In the genomic region with DNA sequence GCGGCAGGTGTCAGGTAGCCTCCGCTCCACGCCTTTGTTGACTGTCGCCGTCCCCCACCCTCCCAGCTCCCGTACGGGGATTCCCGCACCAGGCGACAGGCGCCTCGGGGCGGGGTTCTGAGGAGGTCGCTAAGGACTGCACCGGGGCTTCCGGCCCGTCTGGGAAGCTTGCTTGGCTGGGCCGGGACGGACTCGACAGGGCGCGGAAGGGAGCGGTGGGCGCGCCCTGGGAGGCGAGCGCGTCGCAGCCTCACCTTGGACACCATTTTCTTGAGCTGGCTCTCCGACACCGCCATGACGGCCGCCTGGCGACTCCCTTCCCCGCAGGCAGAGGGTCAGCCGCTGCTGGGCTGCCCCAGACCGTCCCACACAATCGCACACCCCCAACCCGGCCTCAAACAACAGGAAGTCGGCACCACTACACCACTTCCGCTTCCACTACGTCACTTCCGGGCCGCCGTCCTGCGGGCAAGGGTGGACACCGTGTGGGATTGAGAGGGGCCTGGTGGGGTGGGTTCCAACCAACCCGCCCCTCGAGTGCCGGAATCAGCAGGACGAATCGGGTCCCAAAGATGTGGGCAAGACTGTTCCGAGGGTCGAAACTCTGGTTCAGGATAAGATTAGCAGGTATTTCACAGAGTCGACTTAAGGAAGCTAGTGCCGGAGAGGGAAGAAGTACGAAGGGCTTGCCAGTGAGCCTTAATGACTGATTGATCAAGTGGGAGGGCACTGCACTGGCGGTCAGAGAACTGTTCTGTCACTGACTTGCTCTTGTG, we compare ENCODE assay signal across 1 cellular context.
TF ChIP-seq lines count a peak whose summit lies in the region.

A gene with protein sequence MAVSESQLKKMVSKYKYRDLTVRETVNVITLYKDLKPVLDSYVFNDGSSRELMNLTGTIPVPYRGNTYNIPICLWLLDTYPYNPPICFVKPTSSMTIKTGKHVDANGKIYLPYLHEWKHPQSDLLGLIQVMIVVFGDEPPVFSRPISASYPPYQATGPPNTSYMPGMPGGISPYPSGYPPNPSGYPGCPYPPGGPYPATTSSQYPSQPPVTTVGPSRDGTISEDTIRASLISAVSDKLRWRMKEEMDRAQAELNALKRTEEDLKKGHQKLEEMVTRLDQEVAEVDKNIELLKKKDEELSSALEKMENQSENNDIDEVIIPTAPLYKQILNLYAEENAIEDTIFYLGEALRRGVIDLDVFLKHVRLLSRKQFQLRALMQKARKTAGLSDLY (minus strand): TSS at position 422 of the 776 bp plus-strand sequence. CDS start 126 bp downstream, at position 296.

TF ChIP-seq in HepG2, 621 proteins besides CTCF, POLR2A, EP300 and RAD21 (continued from another document and continues in another):
- no peak for TF ChIP-seq ZFP41 (CRISPR knock-in tag; IDR thresholded peaks at IDR 0.05; ENCODE audit: borderline replicate concordance)
- peak; percentile 62; the same call in 1 of the 2 replicates for TF ChIP-seq ZNF546 (CRISPR knock-in tag; conservative IDR thresholded peaks at IDR 0.05)
- TF ChIP-seq, protein P1, sequence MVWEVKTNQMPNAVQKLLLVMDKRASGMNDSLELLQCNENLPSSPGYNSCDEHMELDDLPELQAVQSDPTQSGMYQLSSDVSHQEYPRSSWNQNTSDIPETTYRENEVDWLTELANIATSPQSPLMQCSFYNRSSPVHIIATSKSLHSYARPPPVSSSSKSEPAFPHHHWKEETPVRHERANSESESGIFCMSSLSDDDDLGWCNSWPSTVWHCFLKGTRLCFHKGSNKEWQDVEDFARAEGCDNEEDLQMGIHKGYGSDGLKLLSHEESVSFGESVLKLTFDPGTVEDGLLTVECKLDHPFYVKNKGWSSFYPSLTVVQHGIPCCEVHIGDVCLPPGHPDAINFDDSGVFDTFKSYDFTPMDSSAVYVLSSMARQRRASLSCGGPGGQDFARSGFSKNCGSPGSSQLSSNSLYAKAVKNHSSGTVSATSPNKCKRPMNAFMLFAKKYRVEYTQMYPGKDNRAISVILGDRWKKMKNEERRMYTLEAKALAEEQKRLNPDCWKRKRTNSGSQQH (CRISPR knock-in tag; IDR thresholded peaks at IDR 0.05; ENCODE audit: low read depth), result peak; percentile 63
- peak; percentile 71; the same call in 1 of the 2 replicates for TF ChIP-seq HOXA9 (CRISPR knock-in tag; IDR thresholded peaks at IDR 0.05; ENCODE audit: borderline replicate concordance)
- no peak for TF ChIP-seq GRHL1 (CRISPR knock-in tag; conservative IDR thresholded peaks at IDR 0.05)
- no peak for TF ChIP-seq CHD2 (IDR thresholded peaks at IDR 0.05; ENCODE audit: low read depth, low read length)
- peak; percentile 69; the same call in 1 of the 2 replicates for TF ChIP-seq AKAP8 (CRISPR knock-in tag; IDR thresholded peaks at IDR 0.05)
- TF ChIP-seq RCOR2 (CRISPR knock-in tag; IDR thresholded peaks at IDR 0.05), result no peak; the same call in 1 of the 2 replicates
- TF ChIP-seq ZKSCAN5 (CRISPR knock-in tag; IDR thresholded peaks at IDR 0.05), result no peak; the same call in 1 of the 2 replicates
- TF ChIP-seq ZNF678 (CRISPR knock-in tag; IDR thresholded peaks at IDR 0.05), result peak; percentile 74
- TF ChIP-seq MED13 (CRISPR knock-in tag; IDR thresholded peaks at IDR 0.05), result peak; percentile 71
- TF ChIP-seq, protein P2, sequence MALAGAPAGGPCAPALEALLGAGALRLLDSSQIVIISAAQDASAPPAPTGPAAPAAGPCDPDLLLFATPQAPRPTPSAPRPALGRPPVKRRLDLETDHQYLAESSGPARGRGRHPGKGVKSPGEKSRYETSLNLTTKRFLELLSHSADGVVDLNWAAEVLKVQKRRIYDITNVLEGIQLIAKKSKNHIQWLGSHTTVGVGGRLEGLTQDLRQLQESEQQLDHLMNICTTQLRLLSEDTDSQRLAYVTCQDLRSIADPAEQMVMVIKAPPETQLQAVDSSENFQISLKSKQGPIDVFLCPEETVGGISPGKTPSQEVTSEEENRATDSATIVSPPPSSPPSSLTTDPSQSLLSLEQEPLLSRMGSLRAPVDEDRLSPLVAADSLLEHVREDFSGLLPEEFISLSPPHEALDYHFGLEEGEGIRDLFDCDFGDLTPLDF (CRISPR knock-in tag; IDR thresholded peaks at IDR 0.05), result 0 out of 2 replicates have a peak, but pooled peaks have one; percentile 57
- TF ChIP-seq CREB3 (CRISPR knock-in tag; IDR thresholded peaks at IDR 0.05), result 0 out of 2 replicates have a peak, but pooled peaks have one; percentile 64
- TF ChIP-seq, protein P3, sequence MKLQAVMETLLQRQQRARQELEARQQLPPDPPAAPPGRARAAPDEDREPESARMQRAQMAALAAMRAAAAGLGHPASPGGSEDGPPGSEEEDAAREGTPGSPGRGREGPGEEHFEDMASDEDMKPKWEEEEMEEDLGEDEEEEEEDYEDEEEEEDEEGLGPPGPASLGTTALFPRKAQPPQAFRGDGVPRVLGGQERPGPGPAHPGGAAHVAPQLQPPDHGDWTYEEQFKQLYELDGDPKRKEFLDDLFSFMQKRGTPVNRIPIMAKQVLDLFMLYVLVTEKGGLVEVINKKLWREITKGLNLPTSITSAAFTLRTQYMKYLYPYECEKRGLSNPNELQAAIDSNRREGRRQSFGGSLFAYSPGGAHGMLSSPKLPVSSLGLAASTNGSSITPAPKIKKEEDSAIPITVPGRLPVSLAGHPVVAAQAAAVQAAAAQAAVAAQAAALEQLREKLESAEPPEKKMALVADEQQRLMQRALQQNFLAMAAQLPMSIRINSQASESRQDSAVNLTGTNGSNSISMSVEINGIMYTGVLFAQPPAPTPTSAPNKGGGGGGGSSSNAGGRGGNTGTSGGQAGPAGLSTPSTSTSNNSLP (IDR thresholded peaks at IDR 0.05; ENCODE audit: low read depth, low read length), result no peak
- no peak for TF ChIP-seq ZNF432 (CRISPR knock-in tag; IDR thresholded peaks at IDR 0.05; ENCODE audit: borderline replicate concordance)
- no peak; the same call in 1 of the 2 replicates for TF ChIP-seq HNF4G (IDR thresholded peaks at IDR 0.05; ENCODE audit: borderline replicate concordance, low read depth, low read length)
- peak; percentile 43; the same call in 1 of the 2 replicates for TF ChIP-seq HNF4G (CRISPR knock-in tag; IDR thresholded peaks at IDR 0.05; ENCODE audit: borderline replicate concordance, low read depth)
- peak; percentile 22; the same call in 1 of the 2 replicates for TF ChIP-seq ZSCAN21 (CRISPR knock-in tag; IDR thresholded peaks at IDR 0.05; ENCODE audit: borderline replicate concordance)
- peak; percentile 87; the same call in 1 of the 2 replicates for TF ChIP-seq FOXC1 (CRISPR knock-in tag; IDR thresholded peaks at IDR 0.05; ENCODE audit: borderline replicate concordance)
- peak; percentile 66 for TF ChIP-seq ZBTB43 (CRISPR knock-in tag; conservative IDR thresholded peaks at IDR 0.05)
- TF ChIP-seq ZNF160 (CRISPR knock-in tag; IDR thresholded peaks at IDR 0.05), result peak; percentile 22; the same call in 1 of the 2 replicates
- TF ChIP-seq, protein P4, sequence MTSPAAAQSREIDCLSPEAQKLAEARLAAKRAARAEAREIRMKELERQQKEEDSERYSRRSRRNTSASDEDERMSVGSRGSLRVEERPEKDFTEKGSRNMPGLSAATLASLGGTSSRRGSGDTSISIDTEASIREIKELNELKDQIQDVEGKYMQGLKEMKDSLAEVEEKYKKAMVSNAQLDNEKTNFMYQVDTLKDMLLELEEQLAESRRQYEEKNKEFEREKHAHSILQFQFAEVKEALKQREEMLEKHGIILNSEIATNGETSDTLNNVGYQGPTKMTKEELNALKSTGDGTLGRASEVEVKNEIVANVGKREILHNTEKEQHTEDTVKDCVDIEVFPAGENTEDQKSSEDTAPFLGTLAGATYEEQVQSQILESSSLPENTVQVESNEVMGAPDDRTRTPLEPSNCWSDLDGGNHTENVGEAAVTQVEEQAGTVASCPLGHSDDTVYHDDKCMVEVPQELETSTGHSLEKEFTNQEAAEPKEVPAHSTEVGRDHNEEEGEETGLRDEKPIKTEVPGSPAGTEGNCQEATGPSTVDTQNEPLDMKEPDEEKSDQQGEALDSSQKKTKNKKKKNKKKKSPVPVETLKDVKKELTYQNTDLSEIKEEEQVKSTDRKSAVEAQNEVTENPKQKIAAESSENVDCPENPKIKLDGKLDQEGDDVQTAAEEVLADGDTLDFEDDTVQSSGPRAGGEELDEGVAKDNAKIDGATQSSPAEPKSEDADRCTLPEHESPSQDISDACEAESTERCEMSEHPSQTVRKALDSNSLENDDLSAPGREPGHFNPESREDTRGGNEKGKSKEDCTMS (CRISPR knock-in tag; conservative IDR thresholded peaks at IDR 0.05), result no peak
- TF ChIP-seq SP140L (CRISPR knock-in tag; IDR thresholded peaks at IDR 0.05; ENCODE audit: borderline replicate concordance), result 0 out of 2 replicates have a peak, but pooled peaks have one; percentile 20
- TF ChIP-seq ZNF891 (CRISPR knock-in tag; IDR thresholded peaks at IDR 0.05), result peak; percentile 79; the same call in 1 of the 2 replicates
- TF ChIP-seq HOXA3 (CRISPR knock-in tag; IDR thresholded peaks at IDR 0.05), result peak; percentile 96
- TF ChIP-seq RORA (CRISPR knock-in tag; IDR thresholded peaks at IDR 0.05), result no peak
- TF ChIP-seq FOXA1 (IDR thresholded peaks at IDR 0.05), result no peak
- peak; percentile 87 for TF ChIP-seq FOXA1 (CRISPR knock-in tag; IDR thresholded peaks at IDR 0.05)
- TF ChIP-seq ARID2 (CRISPR knock-in tag; IDR thresholded peaks at IDR 0.05; ENCODE audit: borderline replicate concordance), result no peak
- TF ChIP-seq ZNF20 (CRISPR knock-in tag; IDR thresholded peaks at IDR 0.05), result no peak
- no peak for TF ChIP-seq TCF7L2 (IDR thresholded peaks at IDR 0.05; ENCODE audit: low read depth, low read length)
- TF ChIP-seq ZFP82 (CRISPR knock-in tag; IDR thresholded peaks at IDR 0.05; ENCODE audit: borderline replicate concordance), result peak; percentile 86; the same call in 1 of the 2 replicates
- TF ChIP-seq MTA1 (CRISPR knock-in tag; IDR thresholded peaks at IDR 0.05; ENCODE audit: borderline replicate concordance), result peak; percentile 97
- TF ChIP-seq GMEB1 (CRISPR knock-in tag; IDR thresholded peaks at IDR 0.05; ENCODE audit: borderline replicate concordance), result peak; percentile 84
- TF ChIP-seq ZNF12 (CRISPR knock-in tag; IDR thresholded peaks at IDR 0.05), result peak; percentile 40; the same call in 1 of the 2 replicates
- TF ChIP-seq FOSL1 (CRISPR knock-in tag; IDR thresholded peaks at IDR 0.05; ENCODE audit: borderline replicate concordance), result 0 out of 2 replicates have a peak, but pooled peaks have one; percentile 45
- no peak; the same call in 1 of the 2 replicates for TF ChIP-seq RARG (CRISPR knock-in tag; IDR thresholded peaks at IDR 0.05; ENCODE audit: low read depth)
- peak; percentile 17 for TF ChIP-seq MNT (IDR thresholded peaks at IDR 0.05)
- peak; percentile 95 for TF ChIP-seq REL (CRISPR knock-in tag; conservative IDR thresholded peaks at IDR 0.05)
- peak; percentile 96 for TF ChIP-seq RELA (CRISPR knock-in tag; IDR thresholded peaks at IDR 0.05)
